In genomic region chr20:25987928-25988560, GRCh38 we compare ENCODE assay signal across 7 cellular contexts.
DNase-seq lines count a peak whose midpoint lies in the region; ATAC-seq and TF ChIP-seq lines count a peak whose summit lies in the region.
"Not testable (repeated sequence)": the region's sequence is repeated elsewhere in the genome, so short reads cannot be mapped to it uniquely, and the experiment has no call there.

No MANE protein-coding gene starts in this region.

- H3K4me2 ChIP-seq in OCI-LY7 (ENCODE audit: low read length) = 0 out of 2 replicates have a peak overlapping the region, but pooled peaks have one; percentile 63

- H3K36me3 Mint-ChIP-seq in CD8-positive, alpha-beta memory T cell; activated CD4-positive, alpha-beta T cell treated with anti-CD3 and anti-CD28 coated beads for 36 hours (ENCODE audit: low read depth); activated T-helper 2 cell treated with anti-CD3 and anti-CD28 coated beads, Interferon-gamma antibody, Interleukin-2, Interleukin-4, amounts not matched to agents 10 μg/mL and 5 μg/mL and 100 μg/mL, durations not matched to agents 14 hours and 24 hours and 36 hours (ENCODE audit: low read depth); activated naive CD8-positive, alpha-beta T cell treated with anti-CD3 and anti-CD28 coated beads, Interleukin-2, amount 50 U/mL, for 24 hours (ENCODE audit: low read depth); osteocyte (ENCODE audit: unreplicated experiment): not testable (repeated sequence)
- peaks cover 0 to 12% (median 5%) of the 10 kb centered on the region in 3 donors for H3K36me3 Mint-ChIP-seq in immature natural killer cell

- not testable (repeated sequence) for BruUV-seq in OCI-LY7 (replicated peaks; lab: Mats Ljungman, UMichigan)

- TF ChIP-seq CTCF in OCI-LY7 (conservative IDR thresholded peaks at IDR 0.05; ENCODE audit: low read length); osteocyte (IDR thresholded peaks at IDR 0.05): not testable (repeated sequence)

- H3K4me1 Mint-ChIP-seq in CD8-positive, alpha-beta memory T cell = peaks cover 12 to 34% (median 19%) of the 10 kb centered on the region in 3 donors
- peaks cover 12% of the 10 kb centered on the region for H3K4me1 Mint-ChIP-seq in activated CD4-positive, alpha-beta T cell treated with anti-CD3 and anti-CD28 coated beads for 36 hours
- not testable (repeated sequence) for H3K4me1 Mint-ChIP-seq in activated T-helper 2 cell treated with anti-CD3 and anti-CD28 coated beads, Interferon-gamma antibody, Interleukin-2, Interleukin-4, amounts not matched to agents 10 μg/mL and 5 μg/mL and 100 μg/mL, durations not matched to agents 14 hours and 24 hours and 36 hours (ENCODE audit: low read depth); osteocyte (ENCODE audit: unreplicated experiment)
- peaks cover 29% of the 10 kb centered on the region for H3K4me1 Mint-ChIP-seq in activated naive CD8-positive, alpha-beta T cell treated with anti-CD3 and anti-CD28 coated beads, Interleukin-2, amount 50 U/mL, for 24 hours
- peaks cover 38 to 62% of the 10 kb centered on the region in 2 donors for H3K4me1 Mint-ChIP-seq in immature natural killer cell

- H3K27me3 ChIP-seq in CD8-positive, alpha-beta memory T cell (ENCODE audit: insufficient read depth, low read length, poor library complexity, severe bottlenecking) = not testable (repeated sequence)

- H3K9me2 ChIP-seq in OCI-LY7 (ENCODE audit: insufficient read depth, low read length) = not testable (repeated sequence)

- not testable (repeated sequence) for DNase-seq in CD8-positive, alpha-beta memory T cell; OCI-LY7 (ENCODE audit: low spot score); activated CD4-positive, alpha-beta T cell treated with anti-CD3 and anti-CD28 coated beads for 36 hours; activated T-helper 2 cell treated with anti-CD3 and anti-CD28 coated beads, Interferon-gamma antibody, Interleukin-2, Interleukin-4, amounts not matched to agents 10 μg/mL and 5 μg/mL and 100 μg/mL, durations not matched to agents 14 hours and 24 hours and 36 hours (ENCODE audit: low spot score); activated naive CD8-positive, alpha-beta T cell treated with anti-CD3 and anti-CD28 coated beads, Interleukin-2, amount 50 U/mL, for 24 hours; immature natural killer cell
- DNase-seq in osteocyte (ENCODE audit: extremely low spot score, unreplicated experiment) = peak; percentile 77

- peaks cover 7 to 19% of the 10 kb centered on the region in 2 donors for H3K27me3 Mint-ChIP-seq in CD8-positive, alpha-beta memory T cell
- peaks cover 10% of the 10 kb centered on the region for H3K27me3 Mint-ChIP-seq in activated CD4-positive, alpha-beta T cell treated with anti-CD3 and anti-CD28 coated beads for 36 hours
- not testable (repeated sequence) for H3K27me3 Mint-ChIP-seq in activated T-helper 2 cell treated with anti-CD3 and anti-CD28 coated beads, Interferon-gamma antibody, Interleukin-2, Interleukin-4, amounts not matched to agents 10 μg/mL and 5 μg/mL and 100 μg/mL, durations not matched to agents 14 hours and 24 hours and 36 hours (ENCODE audit: low read depth); activated naive CD8-positive, alpha-beta T cell treated with anti-CD3 and anti-CD28 coated beads, Interleukin-2, amount 50 U/mL, for 24 hours; osteocyte (ENCODE audit: unreplicated experiment)
- H3K27me3 Mint-ChIP-seq in immature natural killer cell (ENCODE audit: low read depth in 3 of 3) = peaks cover 0 to 15% (median 7%) of the 10 kb centered on the region in 3 donors

- H4K20me1 ChIP-seq in OCI-LY7 (ENCODE audit: insufficient read depth, low read length) = not testable (repeated sequence)

- H3K27ac Mint-ChIP-seq in CD8-positive, alpha-beta memory T cell = peak overlapping the region in 3 of 8 donors; percentile 20 to 72 (median 61)
- H3K27ac Mint-ChIP-seq in activated CD4-positive, alpha-beta T cell treated with anti-CD3 and anti-CD28 coated beads for 36 hours; activated T-helper 2 cell treated with anti-CD3 and anti-CD28 coated beads, Interferon-gamma antibody, Interleukin-2, Interleukin-4, amounts not matched to agents 10 μg/mL and 5 μg/mL and 100 μg/mL, durations not matched to agents 14 hours and 24 hours and 36 hours; activated naive CD8-positive, alpha-beta T cell treated with anti-CD3 and anti-CD28 coated beads, Interleukin-2, amount 50 U/mL, for 24 hours; osteocyte (ENCODE audit: unreplicated experiment): not testable (repeated sequence)
- H3K27ac Mint-ChIP-seq in immature natural killer cell = peak overlapping the region in 5 of 6 donors; percentile 27 to 90 (median 69)

- H3K4me3 Mint-ChIP-seq in CD8-positive, alpha-beta memory T cell = peak overlapping the region; percentile 14 to 87 (median 74)
- H3K4me3 Mint-ChIP-seq in activated CD4-positive, alpha-beta T cell treated with anti-CD3 and anti-CD28 coated beads for 36 hours = peak overlapping the region; percentile 51
- peak overlapping the region; percentile 58 for H3K4me3 Mint-ChIP-seq in activated T-helper 2 cell treated with anti-CD3 and anti-CD28 coated beads, Interferon-gamma antibody, Interleukin-2, Interleukin-4, amounts not matched to agents 10 μg/mL and 5 μg/mL and 100 μg/mL, durations not matched to agents 14 hours and 24 hours and 36 hours (ENCODE audit: low read depth)
- H3K4me3 Mint-ChIP-seq in activated naive CD8-positive, alpha-beta T cell treated with anti-CD3 and anti-CD28 coated beads, Interleukin-2, amount 50 U/mL, for 24 hours = peak overlapping the region; percentile 65
- H3K4me3 Mint-ChIP-seq in immature natural killer cell = peak overlapping the region; percentile 75 to 89 (median 82)
- not testable (repeated sequence) for H3K4me3 Mint-ChIP-seq in osteocyte (ENCODE audit: unreplicated experiment)

- H3K9me3 Mint-ChIP-seq in CD8-positive, alpha-beta memory T cell; activated CD4-positive, alpha-beta T cell treated with anti-CD3 and anti-CD28 coated beads for 36 hours (ENCODE audit: low read depth); activated T-helper 2 cell treated with anti-CD3 and anti-CD28 coated beads, Interferon-gamma antibody, Interleukin-2, Interleukin-4, amounts not matched to agents 10 μg/mL and 5 μg/mL and 100 μg/mL, durations not matched to agents 14 hours and 24 hours and 36 hours; activated naive CD8-positive, alpha-beta T cell treated with anti-CD3 and anti-CD28 coated beads, Interleukin-2, amount 50 U/mL, for 24 hours; immature natural killer cell; osteocyte (ENCODE audit: unreplicated experiment): not testable (repeated sequence)

- not testable (repeated sequence) for H3K4me1 ChIP-seq in CD8-positive, alpha-beta memory T cell (ENCODE audit: insufficient read depth, low read length); OCI-LY7 (ENCODE audit: insufficient read depth, low read length, poor library complexity, severe bottlenecking)

- CTCF ChIA-PET in CD8-positive, alpha-beta memory T cell (lab: Charles Lee); OCI-LY7 (lab: Charles Lee; ENCODE audit: unreplicated experiment); activated CD4-positive, alpha-beta T cell treated with anti-CD3 and anti-CD28 coated beads for 36 hours (lab: Charles Lee): not testable (repeated sequence)

- intact Hi-C loops in OCI-LY7 (cut with micrococcal nuclease; ENCODE audit: unreplicated experiment); activated CD4-positive, alpha-beta T cell treated with anti-CD3 and anti-CD28 coated beads for 36 hours (cut with DNase I, micrococcal nuclease); activated T-helper 2 cell treated with anti-CD3 and anti-CD28 coated beads, Interferon-gamma antibody, Interleukin-2, Interleukin-4, amounts not matched to agents 10 μg/mL and 5 μg/mL and 100 μg/mL, durations not matched to agents 14 hours and 24 hours and 36 hours (cut with micrococcal nuclease): not testable (repeated sequence)

- H2AFZ ChIP-seq in OCI-LY7 (ENCODE audit: low read length) = not testable (repeated sequence)

- not testable (repeated sequence) for ATAC-seq in activated CD4-positive, alpha-beta T cell treated with anti-CD3 and anti-CD28 coated beads for 36 hours; activated naive CD8-positive, alpha-beta T cell treated with anti-CD3 and anti-CD28 coated beads, Interleukin-2, amount 50 U/mL, for 24 hours

- H3K4me3 ChIP-seq in CD8-positive, alpha-beta memory T cell (ENCODE audit: low read length); OCI-LY7 (ENCODE audit: low read depth, low read length, poor library complexity, severe bottlenecking): not testable (repeated sequence)

- POLR2A ChIA-PET in CD8-positive, alpha-beta memory T cell (lab: Charles Lee); OCI-LY7 (lab: Charles Lee); activated CD4-positive, alpha-beta T cell treated with anti-CD3 and anti-CD28 coated beads for 36 hours (lab: Charles Lee): not testable (repeated sequence)

- H3K79me2 ChIP-seq in OCI-LY7 (ENCODE audit: insufficient read depth, low read depth, low read length) = not testable (repeated sequence)

- H3K9me3 ChIP-seq in CD8-positive, alpha-beta memory T cell (ENCODE audit: low read length); OCI-LY7 (ENCODE audit: low read length): not testable (repeated sequence)

- H3K36me3 ChIP-seq in CD8-positive, alpha-beta memory T cell (ENCODE audit: insufficient read depth, low read length); OCI-LY7 (ENCODE audit: insufficient read depth, low read length): not testable (repeated sequence)

- not testable (repeated sequence) for H3K27ac ChIP-seq in CD8-positive, alpha-beta memory T cell (ENCODE audit: low read depth, low read length); OCI-LY7 (ENCODE audit: low read depth, low read length, poor library complexity, severe bottlenecking)
